In genomic region chr6:106972500-106972899, GRCh38 we compare ENCODE assay signal across 11 cellular contexts. TPM values are rescaled to one million over a fixed set of nuclear protein-coding genes. Genes with fewer than 3 reads are reported as not detected.
DNase-seq lines count a peak whose midpoint lies in the region; ATAC-seq and TF ChIP-seq lines count a peak whose summit lies in the region.
"Had no signal": no experiment of that assay in that cellular context is flagged by ENCODE, and none has a peak within 500 bp of the region (broad histone marks: within the 10 kb centered on the region; RNA-seq: fewer than 3 reads in every experiment).

No MANE protein-coding gene starts in this region.

- TF ChIP-seq POLR2A in prostate gland (IDR thresholded peaks at IDR 0.05) = no peak
- no peak for TF ChIP-seq POLR2A in Peyer's patch (IDR thresholded peaks at IDR 0.05)

- ATAC-seq in activated CD4-positive, alpha-beta T cell treated with anti-CD3 and anti-CD28 coated beads for 36 hours = no peak

- no peaks in the 10 kb centered on the region for H3K36me3 Mint-ChIP-seq in activated T-helper 2 cell treated with anti-CD3 and anti-CD28 coated beads, Interferon-gamma antibody, Interleukin-2, Interleukin-4, amounts not matched to agents 10 μg/mL and 5 μg/mL and 100 μg/mL, durations not matched to agents 14 hours and 24 hours and 36 hours (ENCODE audit: low read depth)
- no peaks in the 10 kb centered on the region for H3K36me3 Mint-ChIP-seq in activated CD4-positive, alpha-beta T cell treated with anti-CD3 and anti-CD28 coated beads for 36 hours (ENCODE audit: low read depth)

- intact Hi-C loops in prostate gland (cut with DNase I) = loop anchor here (10.0 kb wide), 2 partner anchors 368 to 638 kb away; no protein-coding TSS in a partner anchor
- intact Hi-C loops in activated T-helper 2 cell treated with anti-CD3 and anti-CD28 coated beads, Interferon-gamma antibody, Interleukin-2, Interleukin-4, amounts not matched to agents 10 μg/mL and 5 μg/mL and 100 μg/mL, durations not matched to agents 14 hours and 24 hours and 36 hours (cut with micrococcal nuclease) = loop anchor here (10.0 kb wide), 1 partner anchor 608 kb away; the partner anchor contains the start of gene CRYBG1
- intact Hi-C loops in activated CD4-positive, alpha-beta T cell treated with anti-CD3 and anti-CD28 coated beads for 36 hours (cut with DNase I, micrococcal nuclease) = loop anchor here in 1 of 2 experiments (10.0 kb wide), 1 partner anchor 608 kb away; the partner anchor contains the start of gene CRYBG1

- no peaks in the 10 kb centered on the region for H3K9me3 Mint-ChIP-seq in activated T-helper 2 cell treated with anti-CD3 and anti-CD28 coated beads, Interferon-gamma antibody, Interleukin-2, Interleukin-4, amounts not matched to agents 10 μg/mL and 5 μg/mL and 100 μg/mL, durations not matched to agents 14 hours and 24 hours and 36 hours
- H3K9me3 Mint-ChIP-seq in activated CD4-positive, alpha-beta T cell treated with anti-CD3 and anti-CD28 coated beads for 36 hours (ENCODE audit: low read depth) = no peaks in the 10 kb centered on the region
- H3K9me3 Mint-ChIP-seq: central memory CD8-positive, alpha-beta T cell had no signal

- DNase-seq in NCI-H2227 treated with DMSO at 0.1 percent for 48 hours (lab: John Stamatoyannopoulos, UW) = peak; percentile 52
- DNase-seq in epithelial cell of proximal tubule (ENCODE audit: low read depth) = no peak
- no peak for DNase-seq in prostate gland (ENCODE audit: low spot score)
- no peak for DNase-seq in activated T-helper 2 cell treated with anti-CD3 and anti-CD28 coated beads, Interferon-gamma antibody, Interleukin-2, Interleukin-4, amounts not matched to agents 10 μg/mL and 5 μg/mL and 100 μg/mL, durations not matched to agents 14 hours and 24 hours and 36 hours (ENCODE audit: low spot score)
- no peak for DNase-seq in activated CD4-positive, alpha-beta T cell treated with anti-CD3 and anti-CD28 coated beads for 36 hours
- no peak for DNase-seq in Peyer's patch
- no peak for DNase-seq in AG20443 (ENCODE audit: low spot score)
- DNase-seq: activated CD4-positive, alpha-beta T cell treated with anti-CD3 and anti-CD28 coated beads for 1 hour; NCI-H1048 had no signal

- 17% methylated on average over 10 of the region's 10 CpGs for WGBS in prostate gland

- peaks cover 5% of the 10 kb centered on the region for H3K4me1 Mint-ChIP-seq in activated T-helper 2 cell treated with anti-CD3 and anti-CD28 coated beads, Interferon-gamma antibody, Interleukin-2, Interleukin-4, amounts not matched to agents 10 μg/mL and 5 μg/mL and 100 μg/mL, durations not matched to agents 14 hours and 24 hours and 36 hours (ENCODE audit: low read depth)
- peaks cover 11% of the 10 kb centered on the region for H3K4me1 Mint-ChIP-seq in activated CD4-positive, alpha-beta T cell treated with anti-CD3 and anti-CD28 coated beads for 36 hours

- peak overlapping the region; percentile 95 for H3K4me3 ChIP-seq in HUES6 (ENCODE audit: low read depth, low read length)
- peak overlapping the region; percentile 100 for H3K4me3 ChIP-seq in epithelial cell of proximal tubule (ENCODE audit: low read depth, low read length)
- H3K4me3 ChIP-seq in prostate gland = peak overlapping the region; percentile 57 to 62
- H3K4me3 ChIP-seq in Peyer's patch = peak overlapping the region in 2 of 4 donors; percentile 68 to 86

- no peaks in the 10 kb centered on the region for H3K27me3 ChIP-seq in HUES6 (ENCODE audit: control insufficient read depth, insufficient read depth, low read length)
- no peaks in the 10 kb centered on the region for H3K27me3 ChIP-seq in prostate gland (replicated peaks; ENCODE audit: insufficient read depth)
- H3K27me3 ChIP-seq in Peyer's patch = peaks cover 0 to 15% of the 10 kb centered on the region in 2 donors

- CTCF ChIA-PET in activated CD4-positive, alpha-beta T cell treated with anti-CD3 and anti-CD28 coated beads for 36 hours (lab: Charles Lee) = no interaction called here

- H3K36me3 ChIP-seq in HUES6 (ENCODE audit: control insufficient read depth, insufficient read depth, low read length) (peaks cover 37% of the 10 kb centered on the region), prostate gland (no peaks in the 10 kb centered on the region), Peyer's patch (no peaks in the 10 kb centered on the region)

- no peak overlapping the region for H3K4me3 Mint-ChIP-seq in activated T-helper 2 cell treated with anti-CD3 and anti-CD28 coated beads, Interferon-gamma antibody, Interleukin-2, Interleukin-4, amounts not matched to agents 10 μg/mL and 5 μg/mL and 100 μg/mL, durations not matched to agents 14 hours and 24 hours and 36 hours (ENCODE audit: low read depth)
- H3K4me3 Mint-ChIP-seq in activated CD4-positive, alpha-beta T cell treated with anti-CD3 and anti-CD28 coated beads for 36 hours = no peak overlapping the region

- POLR2A ChIA-PET in activated CD4-positive, alpha-beta T cell treated with anti-CD3 and anti-CD28 coated beads for 36 hours (lab: Charles Lee) = no interaction called here

- H3K9me3 ChIP-seq in HUES6 (ENCODE audit: control insufficient read depth, insufficient read depth, low read depth, low read length) (no peaks in the 10 kb centered on the region), prostate gland (no peaks in the 10 kb centered on the region), Peyer's patch (no peaks in the 10 kb centered on the region)

- peak overlapping the region; percentile 94 for H3K27ac ChIP-seq in HUES6 (ENCODE audit: low read depth, low read length)
- no peak overlapping the region for H3K27ac ChIP-seq in prostate gland
- peak overlapping the region in 1 of 4 donors; percentile 92 for H3K27ac ChIP-seq in Peyer's patch

- no peak for TF ChIP-seq CTCF in epithelial cell of proximal tubule (conservative IDR thresholded peaks at IDR 0.05; ENCODE audit: low read depth, low read length)
- TF ChIP-seq CTCF in prostate gland (IDR thresholded peaks at IDR 0.05) = no peak
- no peak for TF ChIP-seq CTCF in Peyer's patch (IDR thresholded peaks at IDR 0.05)

- H3K4me1 ChIP-seq in HUES6 (ENCODE audit: control insufficient read depth, insufficient read depth, low read length) (peaks cover 12% of the 10 kb centered on the region), prostate gland (replicated peaks) (no peaks in the 10 kb centered on the region), Peyer's patch (peaks cover 0 to 22% (median 0%) of the 10 kb centered on the region in 4 donors)

- peak overlapping the region; percentile 99 for H3K9ac ChIP-seq in HUES6 (ENCODE audit: low read length)

- no peak overlapping the region for H3K27ac Mint-ChIP-seq in activated T-helper 2 cell treated with anti-CD3 and anti-CD28 coated beads, Interferon-gamma antibody, Interleukin-2, Interleukin-4, amounts not matched to agents 10 μg/mL and 5 μg/mL and 100 μg/mL, durations not matched to agents 14 hours and 24 hours and 36 hours
- no peak overlapping the region for H3K27ac Mint-ChIP-seq in activated CD4-positive, alpha-beta T cell treated with anti-CD3 and anti-CD28 coated beads for 36 hours

- peaks cover 63% of the 10 kb centered on the region for H3K27me3 Mint-ChIP-seq in activated T-helper 2 cell treated with anti-CD3 and anti-CD28 coated beads, Interferon-gamma antibody, Interleukin-2, Interleukin-4, amounts not matched to agents 10 μg/mL and 5 μg/mL and 100 μg/mL, durations not matched to agents 14 hours and 24 hours and 36 hours (ENCODE audit: low read depth)
- peaks cover 47% of the 10 kb centered on the region for H3K27me3 Mint-ChIP-seq in activated CD4-positive, alpha-beta T cell treated with anti-CD3 and anti-CD28 coated beads for 36 hours

RNA-seq across cellular contexts. Expression of gene CD24, which starts 2.0 kb away (rescaled TPM):
- total RNA-seq in epithelial cell of proximal tubule (679 and 1,068 TPM in 2 replicates), prostate gland (100 to 1,000 TPM in 1 of 2 donors, 10 to 100 TPM in 1; 59.4 to 336 TPM), Peyer's patch (100 to 1,000 TPM in 1 of 4 donors, 10 to 100 TPM in 3; 38.9 to 119 (median 68.9) TPM)
- 1.5 and 2.0 TPM in 2 replicates for total RNA-seq in activated T-helper 2 cell treated with anti-CD3 and anti-CD28 coated beads, Interferon-gamma antibody, Interleukin-2, Interleukin-4, amounts not matched to agents 10 μg/mL and 5 μg/mL and 100 μg/mL, durations not matched to agents 14 hours and 24 hours and 36 hours
- total RNA-seq in activated CD4-positive, alpha-beta T cell treated with anti-CD3 and anti-CD28 coated beads for 36 hours = under 1 TPM in 1 of 2 experiments, not detected in 1; 0.21 TPM

RNA-seq across cellular contexts. Expression of gene MTRES1, which starts 55.5 kb away (rescaled TPM):
- total RNA-seq in epithelial cell of proximal tubule (7.7 and 15.0 TPM in 2 replicates), prostate gland (10 to 100 TPM in 1 of 2 donors, 1 to 10 TPM in 1; 5.7 to 12.3 TPM), Peyer's patch (10 to 100 TPM; 22.8 to 34.7 (median 31.3) TPM)
- 25.0 and 25.6 TPM in 2 replicates for total RNA-seq in activated T-helper 2 cell treated with anti-CD3 and anti-CD28 coated beads, Interferon-gamma antibody, Interleukin-2, Interleukin-4, amounts not matched to agents 10 μg/mL and 5 μg/mL and 100 μg/mL, durations not matched to agents 14 hours and 24 hours and 36 hours
- 10 to 100 TPM; 17.6 to 18.8 TPM for total RNA-seq in activated CD4-positive, alpha-beta T cell treated with anti-CD3 and anti-CD28 coated beads for 36 hours

Comparison
In these comparisons a context has a peak if more than half of its experiments do, and no peak if none do; other contexts are left out.
1. RNA of gene CD24, which starts 2.0 kb away (total RNA-seq): 679 to 1,068 TPM in epithelial cell of proximal tubule, 59.4 to 336 TPM in prostate gland and 38.9 to 119 TPM in Peyer's patch; 1.5 to 2.0 TPM in activated T-helper 2 cell treated with anti-CD3 and anti-CD28 coated beads, Interferon-gamma antibody, Interleukin-2, Interleukin-4, amounts not matched to agents 10 μg/mL and 5 μg/mL and 100 μg/mL, durations not matched to agents 14 hours and 24 hours and 36 hours and 0.21 TPM in activated CD4-positive, alpha-beta T cell treated with anti-CD3 and anti-CD28 coated beads for 36 hours; every median in the first group is over 10 times any median in the second.